Comparison of ENCODE assay signal across 8 cellular contexts in the genomic region with DNA sequence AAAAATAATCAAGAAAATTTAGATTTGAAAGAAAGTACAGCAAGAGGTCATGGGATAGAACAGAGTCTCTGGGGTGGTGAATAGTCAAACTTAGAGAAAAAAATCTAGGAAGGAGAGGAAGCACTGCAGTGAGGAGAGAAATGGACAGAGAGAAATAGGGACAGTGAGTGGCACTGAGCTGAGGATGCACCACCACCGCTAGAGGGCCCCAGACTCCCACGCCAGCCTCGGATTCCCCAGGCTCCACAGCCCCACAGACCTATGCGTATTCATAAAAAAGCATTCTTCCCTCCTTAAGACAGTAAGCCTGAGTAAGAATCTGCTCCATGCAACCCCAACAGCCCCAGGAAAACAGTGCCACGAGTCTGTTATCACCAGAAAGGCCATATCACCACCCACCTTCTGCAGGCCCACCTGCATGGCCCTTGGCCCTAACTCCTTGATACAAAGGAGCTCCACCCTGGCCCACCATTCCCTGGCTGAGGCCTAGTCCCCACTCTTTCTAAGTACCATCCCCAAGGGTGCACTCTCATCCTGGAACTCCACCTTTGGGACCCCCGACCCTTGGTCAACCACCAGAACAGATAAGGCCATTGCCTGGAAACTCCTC.
DNase-seq lines count a peak whose midpoint lies in the region; ATAC-seq and TF ChIP-seq lines count a peak whose summit lies in the region.

No MANE protein-coding gene starts in this region.

- peak; percentile 88 for TF ChIP-seq RAD21 in HCT116 (IDR thresholded peaks at IDR 0.05; ENCODE audit: low read depth)

- TF ChIP-seq CTCF in GM12865 (IDR thresholded peaks at IDR 0.05; ENCODE audit: insufficient read depth, low read depth, low read length, missing control alignments): peak; percentile 99
- peak; percentile 72 to 93 (median 91) for TF ChIP-seq CTCF in HCT116 (IDR thresholded peaks at IDR 0.05 in 2 of 3, conservative IDR thresholded peaks at IDR 0.05 in 1 of 3; ENCODE audit: borderline replicate concordance in 1 of 3, insufficient read depth in 1 of 3, low read depth in 2 of 3, low read length in 2 of 3)
- peak; percentile 90 for TF ChIP-seq CTCF in WTC11 (IDR thresholded peaks at IDR 0.05)
- peak; percentile 83 for TF ChIP-seq CTCF in MCF 10A (IDR thresholded peaks at IDR 0.05; ENCODE audit: unreplicated experiment)

- H3K9me3 ChIP-seq in HCT116 (ENCODE audit: control insufficient read depth in 1 of 2, insufficient read depth in 1 of 2, low read depth in 1 of 2, low read length in 2 of 2): no peaks in the 10 kb centered on the region

- peak; percentile 88 for DNase-seq in GM12865 (ENCODE audit: low read depth)
- peak; percentile 19 for DNase-seq in HCT116 (ENCODE audit: low read depth, low spot score)
- peak; percentile 70 for DNase-seq in MV-4-11 (lab: John Stamatoyannopoulos, UW)
- DNase-seq in WTC11 (ENCODE audit: low spot score): peak; percentile 81
- peak; percentile 70 for DNase-seq in MCF 10A (ENCODE audit: unreplicated experiment)
- peak; percentile 82 for DNase-seq in islet precursor cell
- peak; percentile 42 to 68 (median 58) for DNase-seq in stimulated activated CD4-positive, alpha-beta T cell treated with anti-CD3 and anti-CD28 coated beads, Interleukin-1b, Interleukin-23, amount 100 ng/mL, for 24 hours (ENCODE audit: low read depth in 4 of 4, low spot score in 1 of 4)
- no peak for DNase-seq in NCI-H524 treated with DMSO at 0.1 percent for 48 hours (lab: John Stamatoyannopoulos, UW)

- H3K27ac ChIP-seq in HCT116 (ENCODE audit: low read depth, low read length): no peak overlapping the region

- H3K27me3 Mint-ChIP-seq in WTC11 (ENCODE audit: low read depth) (no peaks in the 10 kb centered on the region), MCF 10A (ENCODE audit: insufficient read depth, unreplicated experiment) (no peaks in the 10 kb centered on the region)

- POLR2A ChIA-PET in HCT116 (lab: Charles Lee): no interaction called here
- POLR2A ChIA-PET in WTC11 (lab: Charles Lee): no interaction called here
- POLR2A ChIA-PET in MCF 10A (lab: Yijun Ruan, JAX): interaction anchor here (1.3 to 1.7 kb wide), 2 partner anchors 117 to 207 kb away, joined by 3 to 4 read pairs; a partner anchor contains a TSS

- no peaks in the 10 kb centered on the region; the same call in 1 of the 2 replicates for H4K20me1 ChIP-seq in HCT116 (ENCODE audit: insufficient read depth)

- no peaks in the 10 kb centered on the region for H3K79me2 ChIP-seq in HCT116 (ENCODE audit: insufficient read depth, low read length)

- ATAC-seq in HCT116 (peak; percentile 99), WTC11 (peak; percentile 94)

- no peaks in the 10 kb centered on the region for H3K9me3 Mint-ChIP-seq in WTC11
- no peaks in the 10 kb centered on the region for H3K9me3 Mint-ChIP-seq in MCF 10A (ENCODE audit: unreplicated experiment)

- H3K27me3 ChIP-seq in HCT116 (ENCODE audit: insufficient read depth, low read length): no peaks in the 10 kb centered on the region

- H3K4me2 ChIP-seq in HCT116 (ENCODE audit: low read length): no peak overlapping the region

- H3K9me2 ChIP-seq in HCT116 (ENCODE audit: insufficient read depth): no peaks in the 10 kb centered on the region

- H3K36me3 Mint-ChIP-seq in WTC11 (no peaks in the 10 kb centered on the region), MCF 10A (ENCODE audit: insufficient read depth, unreplicated experiment) (peaks cover 10% of the 10 kb centered on the region)

- H3K4me3 Mint-ChIP-seq in WTC11: no peak overlapping the region
- H3K4me3 Mint-ChIP-seq in MCF 10A (ENCODE audit: unreplicated experiment): no peak overlapping the region

- no peaks in the 10 kb centered on the region for H3K4me1 ChIP-seq in HCT116 (ENCODE audit: control insufficient read depth in 1 of 2, insufficient read depth in 2 of 2, low read length in 2 of 2)

- RAD21 ChIA-PET in HCT116 (lab: Charles Lee; ENCODE audit: low non-redundant PET in 1 of 2, low total read pairs in 2 of 2, uncharacterized antibody in 2 of 2, unreplicated experiment in 2 of 2): interaction anchor here (0.9 to 1.0 kb wide), 2 partner anchors 207 kb away, joined by 3 to 4 read pairs; a partner anchor contains a TSS

- no peak overlapping the region for H2AFZ ChIP-seq in HCT116 (ENCODE audit: low read depth, low read length, poor library complexity, severe bottlenecking)

- no peak overlapping the region for H3K9ac ChIP-seq in HCT116 (ENCODE audit: low read length)

- BruUV-seq in HCT116 (replicated peaks; lab: Mats Ljungman, UMichigan): no TSS peak
- BruUV-seq in MCF 10A (replicated peaks; lab: Mats Ljungman, UMichigan): no TSS peak

- H3K4me3 ChIP-seq in GM12865 (ENCODE audit: low read depth, low read length) (peak overlapping the region; percentile 40), HCT116 (replicated peaks in 1 of 2; ENCODE audit: low read depth in 1 of 2, low read length in 2 of 2) (no peak overlapping the region)

- CTCF ChIA-PET in HCT116 (lab: Charles Lee): interaction anchor here (0.6 to 2.1 kb wide), 6 partner anchors 13 to 569 kb away, joined by 3 to 9 read pairs (median 6); a partner anchor contains a TSS
- CTCF ChIA-PET in WTC11 (lab: Charles Lee): interaction anchor here (0.5 to 2.5 kb wide), 16 partner anchors 11 to 369 kb away, joined by 3 to 27 read pairs (median 4); a partner anchor contains a TSS
- CTCF ChIA-PET in MCF 10A (lab: Yijun Ruan, JAX): interaction anchor here (0.6 to 2.1 kb wide), 40 partner anchors 9 to 1795 kb away, joined by 3 to 21 read pairs (median 4); a partner anchor contains a TSS

- H3K27ac Mint-ChIP-seq in WTC11 (peak overlapping the region; percentile 65; the same call in 1 of the 2 replicates), MCF 10A (ENCODE audit: low read depth, unreplicated experiment) (no peak overlapping the region)

- no peak for TF ChIP-seq POLR2A in HCT116 (IDR thresholded peaks at IDR 0.05; ENCODE audit: borderline replicate concordance, extremely low read depth, insufficient read depth, insufficient read length)

- intact Hi-C loops in HCT116 (cut with micrococcal nuclease) (loop anchor here (1.0 to 5.0 kb wide), 4 partner anchors 207 to 558 kb away; a partner anchor contains a TSS), MCF 10A (cut with micrococcal nuclease) (loop anchor here (1.0 to 10.0 kb wide), 4 partner anchors 207 to 458 kb away; a partner anchor contains a TSS)

- H3K4me1 Mint-ChIP-seq in WTC11 (peaks cover 20% of the 10 kb centered on the region), MCF 10A (ENCODE audit: insufficient read depth, unreplicated experiment) (no peaks in the 10 kb centered on the region)

- H3K36me3 ChIP-seq in HCT116 (ENCODE audit: control insufficient read depth in 1 of 2, insufficient read depth in 2 of 2, low read length in 2 of 2): no peaks in the 10 kb centered on the region

TF ChIP-seq in HCT116, 20 proteins besides CTCF, POLR2A, EP300 and RAD21 (continues in another document):
- TF ChIP-seq SRF (IDR thresholded peaks at IDR 0.05; ENCODE audit: low read depth) (no peak), CBX3 (IDR thresholded peaks at IDR 0.05; ENCODE audit: low read depth) (no peak), ZFX (IDR thresholded peaks at IDR 0.05) (no peak), SIN3A (IDR thresholded peaks at IDR 0.05; ENCODE audit: low read depth) (no peak), CEBPB (IDR thresholded peaks at IDR 0.05; ENCODE audit: low read depth) (no peak)
- TF ChIP-seq, protein P1, sequence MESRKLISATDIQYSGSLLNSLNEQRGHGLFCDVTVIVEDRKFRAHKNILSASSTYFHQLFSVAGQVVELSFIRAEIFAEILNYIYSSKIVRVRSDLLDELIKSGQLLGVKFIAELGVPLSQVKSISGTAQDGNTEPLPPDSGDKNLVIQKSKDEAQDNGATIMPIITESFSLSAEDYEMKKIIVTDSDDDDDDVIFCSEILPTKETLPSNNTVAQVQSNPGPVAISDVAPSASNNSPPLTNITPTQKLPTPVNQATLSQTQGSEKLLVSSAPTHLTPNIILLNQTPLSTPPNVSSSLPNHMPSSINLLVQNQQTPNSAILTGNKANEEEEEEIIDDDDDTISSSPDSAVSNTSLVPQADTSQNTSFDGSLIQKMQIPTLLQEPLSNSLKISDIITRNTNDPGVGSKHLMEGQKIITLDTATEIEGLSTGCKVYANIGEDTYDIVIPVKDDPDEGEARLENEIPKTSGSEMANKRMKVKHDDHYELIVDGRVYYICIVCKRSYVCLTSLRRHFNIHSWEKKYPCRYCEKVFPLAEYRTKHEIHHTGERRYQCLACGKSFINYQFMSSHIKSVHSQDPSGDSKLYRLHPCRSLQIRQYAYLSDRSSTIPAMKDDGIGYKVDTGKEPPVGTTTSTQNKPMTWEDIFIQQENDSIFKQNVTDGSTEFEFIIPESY (IDR thresholded peaks at IDR 0.05; ENCODE audit: extremely low read depth, insufficient replicate concordance, low read length): no peak
- TF ChIP-seq, protein P2, sequence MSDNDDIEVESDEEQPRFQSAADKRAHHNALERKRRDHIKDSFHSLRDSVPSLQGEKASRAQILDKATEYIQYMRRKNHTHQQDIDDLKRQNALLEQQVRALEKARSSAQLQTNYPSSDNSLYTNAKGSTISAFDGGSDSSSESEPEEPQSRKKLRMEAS (IDR thresholded peaks at IDR 0.05): no peak
